ENCODE assay signal across 10 cellular contexts in genomic region chr2:157572725-157573124, GRCh38. TPM values are rescaled to one million over a fixed set of nuclear protein-coding genes. Genes with fewer than 3 reads are reported as not detected.
A peak's percentile ranks its signal among the peaks of the same experiment; 100 is the strongest.
DNase-seq lines count a peak whose midpoint lies in the region; ATAC-seq and TF ChIP-seq lines count a peak whose summit lies in the region.
"Had no signal": no experiment of that assay in that cellular context is flagged by ENCODE, and none has a peak within 500 bp of the region (broad histone marks: within the 10 kb centered on the region; RNA-seq: fewer than 3 reads in every experiment).

No MANE protein-coding gene starts in this region.

- H3K4me3 ChIP-seq in GM12875 (ENCODE audit: low read depth, low read length) (no peak overlapping the region), lower lobe of right lung (no peak overlapping the region), gastroesophageal sphincter (no peak overlapping the region)

- WGBS in gastroesophageal sphincter (ENCODE audit: low coverage in 1 of 2), 2 donors = 29 to 50% methylated on average over 1 to 2 of the region's 2 CpGs

- H3K9me3 Mint-ChIP-seq in activated T-helper 17 cell treated with anti-CD3 and anti-CD28 coated beads, Interleukin-2, amount 50 U/mL, for 72 hours = no peaks in the 10 kb centered on the region
- H3K9me3 Mint-ChIP-seq: IgD-negative memory B cell had no signal

- ATAC-seq in HG02973 (IDR thresholded peaks at IDR 0.05; ENCODE audit: unreplicated experiment) = peak; percentile 70
- no peak for ATAC-seq in lower lobe of right lung
- ATAC-seq in gastroesophageal sphincter = no peak
- ATAC-seq in activated T-helper 17 cell treated with anti-CD3 and anti-CD28 coated beads, Interleukin-2, amount 50 U/mL, for 72 hours (replicated peaks) = no peak

- no peaks in the 10 kb centered on the region for H3K27me3 ChIP-seq in lower lobe of right lung (ENCODE audit: low read depth)
- H3K27me3 ChIP-seq in gastroesophageal sphincter = no peaks in the 10 kb centered on the region

- peak; percentile 23; the same call in 1 of the 2 replicates for TF ChIP-seq CTCF in GM12875 (IDR thresholded peaks at IDR 0.05; ENCODE audit: borderline replicate concordance, insufficient read depth, low read depth, low read length)
- peak; percentile 14 for TF ChIP-seq CTCF in lower lobe of right lung (IDR thresholded peaks at IDR 0.05)
- no peak for TF ChIP-seq CTCF in gastroesophageal sphincter (IDR thresholded peaks at IDR 0.05)

- H3K4me1 ChIP-seq in lower lobe of right lung (no peaks in the 10 kb centered on the region), gastroesophageal sphincter (no peaks in the 10 kb centered on the region)

- no peaks in the 10 kb centered on the region for H3K36me3 Mint-ChIP-seq in activated T-helper 17 cell treated with anti-CD3 and anti-CD28 coated beads, Interleukin-2, amount 50 U/mL, for 72 hours (ENCODE audit: low read depth)

- H3K27me3 Mint-ChIP-seq in activated T-helper 17 cell treated with anti-CD3 and anti-CD28 coated beads, Interleukin-2, amount 50 U/mL, for 72 hours = no peaks in the 10 kb centered on the region
- H3K27me3 Mint-ChIP-seq: IgD-negative memory B cell had no signal

- H3K36me3 ChIP-seq in lower lobe of right lung (no peaks in the 10 kb centered on the region), gastroesophageal sphincter (no peaks in the 10 kb centered on the region)

- H3K9me3 ChIP-seq in lower lobe of right lung = no peaks in the 10 kb centered on the region
- no peaks in the 10 kb centered on the region for H3K9me3 ChIP-seq in gastroesophageal sphincter

- intact Hi-C loops in lower lobe of right lung (cut with DNase I) = no loop called here

- H3K27ac ChIP-seq in lower lobe of right lung (no peak overlapping the region), gastroesophageal sphincter (no peak overlapping the region)

- TF ChIP-seq POLR2A in gastroesophageal sphincter (IDR thresholded peaks at IDR 0.05) = no peak

- H3K27ac Mint-ChIP-seq in activated T-helper 17 cell treated with anti-CD3 and anti-CD28 coated beads, Interleukin-2, amount 50 U/mL, for 72 hours = no peak overlapping the region

- TF ChIP-seq EP300 in gastroesophageal sphincter (IDR thresholded peaks at IDR 0.05) = no peak

- peak; percentile 4 for DNase-seq in RPMI7951 (ENCODE audit: low read depth)
- DNase-seq in lower lobe of right lung = no peak
- DNase-seq in SK-N-DZ (ENCODE audit: low spot score) = no peak
- no peak for DNase-seq in stimulated activated CD4-positive, alpha-beta T cell treated with anti-CD3 and anti-CD28 coated beads, Interleukin-12 subunit alpha, Interleukin-12 subunit beta, amount 100 ng/mL, for 4 hours
- DNase-seq: posterior cingulate gyrus had no signal

- H3K4me1 Mint-ChIP-seq in activated T-helper 17 cell treated with anti-CD3 and anti-CD28 coated beads, Interleukin-2, amount 50 U/mL, for 72 hours = no peaks in the 10 kb centered on the region

- no peak overlapping the region for H3K4me3 Mint-ChIP-seq in activated T-helper 17 cell treated with anti-CD3 and anti-CD28 coated beads, Interleukin-2, amount 50 U/mL, for 72 hours
- H3K4me3 Mint-ChIP-seq: IgD-negative memory B cell had no signal

RNA-seq across cellular contexts. Expression of gene ACVR1C, which starts 55.9 kb away (rescaled TPM):
- 0.10 and 0.12 TPM in 2 replicates for total RNA-seq in RPMI7951 (2014; rRNA removed; shearing (Covaris generic))
- total RNA-seq in lower lobe of right lung = 1.7 TPM
- 0.07 and 0.50 TPM in 2 replicates for polyA plus RNA-seq in SK-N-DZ (2014; cell fraction: cytosol; rRNA removed)
- 0.02 and 0.21 TPM in 2 replicates for polyA plus RNA-seq in SK-N-DZ (2014; cell fraction: nucleus; rRNA removed)
- 1 to 10 TPM in 2 of 4 donors, under 1 TPM in 2; 0.08 to 1.2 (median 0.69) TPM for total RNA-seq in gastroesophageal sphincter
- total RNA-seq in activated T-helper 17 cell treated with anti-CD3 and anti-CD28 coated beads, Interleukin-2, amount 50 U/mL, for 72 hours = 1 to 10 TPM; 1.1 to 2.8 TPM

Comparison
In these comparisons a context has a peak if more than half of its experiments do, and no peak if none do; other contexts are left out.
1. CTCF ChIP-seq: peak in GM12875 (single experiment) and lower lobe of right lung (single experiment); none in gastroesophageal sphincter (0 of 4).